Comparison of ENCODE assay signal across 8 cellular contexts in the genomic region with DNA sequence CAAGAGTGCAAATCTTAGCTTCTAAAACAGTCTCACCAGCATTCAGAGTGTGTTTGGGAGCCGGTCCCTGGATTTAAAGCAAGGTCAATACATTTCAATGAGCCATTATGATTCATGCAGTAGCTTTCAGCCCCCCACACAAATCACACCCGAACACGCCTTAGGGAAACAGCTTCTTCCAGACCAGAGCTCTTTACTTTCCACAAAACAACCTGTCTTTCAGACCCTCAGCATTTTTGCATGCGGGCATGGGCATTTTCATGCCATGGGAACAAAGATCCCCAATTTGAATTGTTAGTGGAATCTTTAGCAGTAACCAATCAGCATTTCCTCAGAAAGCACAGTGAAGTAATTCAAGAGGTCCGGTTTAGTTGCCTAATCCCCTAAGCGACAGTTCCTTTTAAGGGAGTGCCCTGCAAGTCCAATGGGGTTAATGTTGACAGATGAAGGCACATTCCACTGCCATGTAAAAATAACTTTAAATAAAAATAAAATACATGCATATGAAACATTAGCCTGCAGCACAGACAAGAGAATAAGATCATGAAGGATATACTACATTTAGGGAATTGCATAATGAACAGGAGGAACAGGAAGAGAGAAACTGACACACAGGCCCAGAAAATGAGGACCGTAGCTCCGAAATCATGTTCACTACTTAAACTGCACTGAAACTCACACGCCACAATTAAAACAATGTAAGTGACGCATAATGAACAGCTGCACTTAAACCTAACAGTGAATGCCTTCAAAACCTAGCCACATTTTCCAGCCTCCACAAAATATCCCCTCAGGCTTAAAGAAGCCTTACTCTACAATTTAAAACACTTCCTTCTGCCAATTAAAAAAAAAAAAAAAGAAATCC. TPM values are rescaled to one million over a fixed set of nuclear protein-coding genes. Genes with fewer than 3 reads are reported as not detected.
A peak's percentile ranks its signal among the peaks of the same experiment; 100 is the strongest.
DNase-seq lines count a peak whose midpoint lies in the region; ATAC-seq, FAIRE-seq and TF ChIP-seq lines count a peak whose summit lies in the region.

No MANE protein-coding gene starts in this region.

- peak overlapping the region; percentile 64 to 65 for H3K9ac ChIP-seq in mucosa of rectum (ENCODE audit: low read depth in 1 of 2, low read length in 2 of 2)

- FAIRE-seq in bronchial epithelial cell (lab: Jason Lieb, UNC) = no peak

- H3K36me3 Mint-ChIP-seq in activated T-cell treated with anti-CD3 and anti-CD28 coated beads, Interleukin-2, amount 50 U/mL, for 4 hours (ENCODE audit: insufficient read depth) = peaks cover 10% of the 10 kb centered on the region

- H3K36me3 ChIP-seq in bronchial epithelial cell (ENCODE audit: control insufficient read depth, insufficient read depth, low read length) = no peaks in the 10 kb centered on the region
- no peaks in the 10 kb centered on the region for H3K36me3 ChIP-seq in mucosa of rectum (ENCODE audit: control insufficient read depth in 2 of 2, insufficient read depth in 2 of 2, low read length in 2 of 2)
- H3K36me3 ChIP-seq in testis (ENCODE audit: low read depth, missing control alignments) = no peaks in the 10 kb centered on the region

- H3K27ac ChIP-seq in mucosa of rectum (ENCODE audit: low read depth in 2 of 2, low read length in 2 of 2) = peak overlapping the region; percentile 87
- peak overlapping the region in 1 of 2 donors; percentile 42 for H3K27ac ChIP-seq in testis

- WGBS in testis, 2 donors = 46 to 51% methylated on average over 10 of the region's 10 CpGs

- no peak for TF ChIP-seq POLR2A in testis (IDR thresholded peaks at IDR 0.05)

- peaks cover 89% of the 10 kb centered on the region for H3K4me1 Mint-ChIP-seq in activated T-cell treated with anti-CD3 and anti-CD28 coated beads, Interleukin-2, amount 50 U/mL, for 4 hours (ENCODE audit: low read depth)

- DNase-seq in AG08395 (ENCODE audit: low spot score) = peak; percentile 46
- peak; percentile 79 for DNase-seq in LoVo (ENCODE audit: low spot score)
- peak; percentile 89 for DNase-seq in bronchial epithelial cell (ENCODE audit: low read depth)
- DNase-seq in activated effector memory CD4-positive, alpha-beta T cell treated with anti-CD3 and anti-CD28 coated beads, Interleukin-2, amount 50 U/mL, for 16 hours = no peak
- DNase-seq in activated T-cell treated with anti-CD3 and anti-CD28 coated beads, Interleukin-2, amount 50 U/mL, for 4 hours = no peak
- no peak for DNase-seq in testis

- no peaks in the 10 kb centered on the region for H3K9me3 ChIP-seq in mucosa of rectum (ENCODE audit: control insufficient read depth in 2 of 2, low read length in 2 of 2)
- no peaks in the 10 kb centered on the region for H3K9me3 ChIP-seq in testis

- TF ChIP-seq CTCF in bronchial epithelial cell (IDR thresholded peaks at IDR 0.05; ENCODE audit: insufficient read depth, low read length, severe bottlenecking) (no peak), testis (IDR thresholded peaks at IDR 0.05) (no peak)

- H3K9me3 Mint-ChIP-seq in activated T-cell treated with anti-CD3 and anti-CD28 coated beads, Interleukin-2, amount 50 U/mL, for 4 hours = peaks cover 6% of the 10 kb centered on the region

- intact Hi-C loops in testis (cut with DNase I; ENCODE audit: low total_unique reads) = no loop called here

- no peak for ATAC-seq in GM21447 (IDR thresholded peaks at IDR 0.05; ENCODE audit: unreplicated experiment)
- ATAC-seq in activated T-cell treated with anti-CD3 and anti-CD28 coated beads, Interleukin-2, amount 50 U/mL, for 4 hours = no peak

- H3K4me3 ChIP-seq in bronchial epithelial cell (ENCODE audit: low read depth, low read length) = peak overlapping the region; percentile 13
- peak overlapping the region; percentile 51 to 97 for H3K4me3 ChIP-seq in mucosa of rectum (ENCODE audit: low read length in 2 of 2)
- H3K4me3 ChIP-seq in testis = no peak overlapping the region

- H3K27me3 ChIP-seq in bronchial epithelial cell (ENCODE audit: control insufficient read depth, insufficient read depth, low read length) = no peaks in the 10 kb centered on the region
- no peaks in the 10 kb centered on the region for H3K27me3 ChIP-seq in mucosa of rectum (ENCODE audit: control insufficient read depth in 2 of 2, insufficient read depth in 2 of 2, low read length in 2 of 2)
- no peaks in the 10 kb centered on the region for H3K27me3 ChIP-seq in testis

- peaks cover 65 to 79% of the 10 kb centered on the region in 2 donors for H3K4me1 ChIP-seq in mucosa of rectum (ENCODE audit: control insufficient read depth in 2 of 2, insufficient read depth in 2 of 2, low read length in 2 of 2)
- peaks cover 59% of the 10 kb centered on the region for H3K4me1 ChIP-seq in testis

- no peak overlapping the region for H3K4me3 Mint-ChIP-seq in activated T-cell treated with anti-CD3 and anti-CD28 coated beads, Interleukin-2, amount 50 U/mL, for 4 hours

- no peaks in the 10 kb centered on the region for H3K27me3 Mint-ChIP-seq in activated T-cell treated with anti-CD3 and anti-CD28 coated beads, Interleukin-2, amount 50 U/mL, for 4 hours (ENCODE audit: low read depth)

RNA-seq across cellular contexts. Expression of gene VPS37B, which starts 4.0 kb away (rescaled TPM):
- total RNA-seq in bronchial epithelial cell = 22.7 and 25.0 TPM in 2 replicates
- total RNA-seq in activated T-cell treated with anti-CD3 and anti-CD28 coated beads, Interleukin-2, amount 50 U/mL, for 4 hours = 10 to 100 TPM; 11.9 to 20.3 (median 18.4) TPM
- total RNA-seq in testis = 10 to 100 TPM; 75.8 to 90.1 TPM
- 38.0 TPM for polyA plus RNA-seq in testis (ENCODE audit: insufficient read depth, low read depth, low replicate concordance)

RNA-seq across cellular contexts. Expression of gene HIP1R, which starts 56.6 kb away (rescaled TPM):
- 36.1 TPM in 2 replicates for total RNA-seq in bronchial epithelial cell
- 10 to 100 TPM; 23.2 to 34.5 (median 32.1) TPM for total RNA-seq in activated T-cell treated with anti-CD3 and anti-CD28 coated beads, Interleukin-2, amount 50 U/mL, for 4 hours
- 10 to 100 TPM; 34.3 to 41.7 TPM for total RNA-seq in testis
- polyA plus RNA-seq in testis (ENCODE audit: insufficient read depth, low read depth, low replicate concordance) = 20.1 TPM

Comparison
In these comparisons a context has a peak if more than half of its experiments do, and no peak if none do; other contexts are left out.
1. DNase-seq: peak in AG08395 (single experiment), LoVo (single experiment) and bronchial epithelial cell (single experiment); none in activated effector memory CD4-positive, alpha-beta T cell treated with anti-CD3 and anti-CD28 coated beads, Interleukin-2, amount 50 U/mL, for 16 hours (single experiment), activated T-cell treated with anti-CD3 and anti-CD28 coated beads, Interleukin-2, amount 50 U/mL, for 4 hours (single experiment) and testis (single experiment).
2. H3K4me3 ChIP-seq: peak in bronchial epithelial cell (single experiment) and mucosa of rectum (2 of 2); none in testis (0 of 2).